Comparison of ENCODE assay signal across 8 cellular contexts in the genomic region with DNA sequence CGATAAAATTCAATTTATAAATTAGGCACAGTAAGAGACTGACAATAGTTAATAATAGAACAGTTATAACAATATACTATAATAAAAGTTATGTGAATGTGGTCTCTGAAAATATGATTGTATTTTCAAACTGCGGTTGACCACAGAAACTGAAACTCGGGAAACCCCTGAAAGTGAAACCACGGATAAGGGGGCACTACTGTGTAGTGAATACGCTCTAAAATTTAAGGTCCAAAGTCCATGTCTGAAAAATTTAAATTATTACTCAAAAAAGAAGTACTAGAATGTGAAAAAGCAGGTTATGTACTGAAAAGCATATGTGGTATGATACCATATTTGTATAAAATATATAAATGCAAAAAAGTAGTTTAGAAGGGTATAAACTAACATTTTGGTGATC. TPM values are rescaled to one million over a fixed set of nuclear protein-coding genes. Genes with fewer than 3 reads are reported as not detected.
DNase-seq lines count a peak whose midpoint lies in the region; ATAC-seq and TF ChIP-seq lines count a peak whose summit lies in the region.

No MANE protein-coding gene starts in this region.

- H3K27me3 ChIP-seq in heart right ventricle: no peaks in the 10 kb centered on the region
- no peaks in the 10 kb centered on the region for H3K27me3 ChIP-seq in body of pancreas
- no peaks in the 10 kb centered on the region for H3K27me3 ChIP-seq in vagina

- TF ChIP-seq POLR2A in body of pancreas (IDR thresholded peaks at IDR 0.05) (no peak), vagina (IDR thresholded peaks at IDR 0.05) (no peak)

- H3K4me1 ChIP-seq in heart right ventricle (peaks cover 0 to 35% (median 27%) of the 10 kb centered on the region in 9 donors), body of pancreas (peaks cover 39% of the 10 kb centered on the region), vagina (peaks cover 45% of the 10 kb centered on the region)

- ATAC-seq in heart right ventricle: no peak
- ATAC-seq in left cardiac atrium: no peak
- no peak for ATAC-seq in body of pancreas
- ATAC-seq in GM18861 (IDR thresholded peaks at IDR 0.05; ENCODE audit: unreplicated experiment): no peak

- H3K4me3 ChIP-seq in heart right ventricle: peak overlapping the region; percentile 80 to 95 (median 92)
- H3K4me3 ChIP-seq in body of pancreas: peak overlapping the region in 1 of 2 donors; percentile 95
- peak overlapping the region; percentile 94 to 97 for H3K4me3 ChIP-seq in vagina

- 9 to 22% methylated on average over 5 of the region's 5 CpGs for WGBS in heart right ventricle, 2 donors
- WGBS in body of pancreas, 2 donors: 1 to 2% methylated on average over 5 of the region's 5 CpGs

- peaks cover 0 to 15% (median 0%) of the 10 kb centered on the region in 9 donors for H3K36me3 ChIP-seq in heart right ventricle
- no peaks in the 10 kb centered on the region for H3K36me3 ChIP-seq in body of pancreas (replicated peaks in 1 of 2; ENCODE audit: insufficient read depth in 1 of 2, low read depth in 2 of 2)
- no peaks in the 10 kb centered on the region for H3K36me3 ChIP-seq in vagina

- H3K9me3 ChIP-seq in heart right ventricle (no peaks in the 10 kb centered on the region), body of pancreas (no peaks in the 10 kb centered on the region), vagina (no peaks in the 10 kb centered on the region)

- in situ Hi-C loops in G401 (cut with HindIII; ENCODE audit: low sequenced_read_pairs): no loop called here

- peak in 1 of 2 donors; percentile 21 for DNase-seq in heart right ventricle
- DNase-seq in left cardiac atrium: no peak
- no peak for DNase-seq in body of pancreas
- DNase-seq in lung microvascular endothelial cell (ENCODE audit: low read depth in 2 of 2): peak; percentile 57 to 61
- DNase-seq in vagina (ENCODE audit: extremely low spot score in 2 of 2): no peak
- no peak for DNase-seq in G401 (ENCODE audit: low spot score)
- no peak for DNase-seq in NCI-H2171 treated with DMSO at 0.1 percent for 48 hours (lab: John Stamatoyannopoulos, UW)

- intact Hi-C loops in heart right ventricle (cut with DNase I): loop anchor here in 8 of 10 donors (2.0 to 10.0 kb wide), 8 partner anchors 61 to 421 kb away; partner anchors contain the start of genes LIAS (in 3 of the 8), PDS5A (in 3 of the 8), RPL9 (in 3 of the 8) and UBE2K (in 3 of the 8)
- intact Hi-C loops in left cardiac atrium (cut with DNase I): loop anchor here in 1 of 2 donors (5.0 kb wide), 1 partner anchor 341 kb away; the partner anchor contains the start of gene PDS5A
- intact Hi-C loops in body of pancreas (cut with DNase I): no loop called here
- intact Hi-C loops in vagina (cut with DNase I): loop anchor here (5.0 kb wide), 1 partner anchor 109 kb away; the partner anchor contains the start of gene UGDH

- H3K27ac ChIP-seq in heart right ventricle (peak overlapping the region in 9 of 10 donors; percentile 95 to 99 (median 98)), body of pancreas (peak overlapping the region in 3 of 4 donors; percentile 96 to 99 (median 97)), vagina (peak overlapping the region; percentile 99)

- peak in 1 of 9 donors; percentile 1 for TF ChIP-seq CTCF in heart right ventricle (IDR thresholded peaks at IDR 0.05)
- no peak for TF ChIP-seq CTCF in body of pancreas (IDR thresholded peaks at IDR 0.05)
- TF ChIP-seq CTCF in vagina (IDR thresholded peaks at IDR 0.05): no peak

RNA-seq across cellular contexts. Expression of gene SMIM14, which starts 1.9 kb away (rescaled TPM):
- total RNA-seq in heart right ventricle: 10 to 100 TPM in 9 of 10 donors, 1 to 10 TPM in 1; 9.3 to 15.2 (median 11.8) TPM
- 1 to 10 TPM; 5.4 to 5.6 TPM for polyA plus RNA-seq in heart right ventricle
- 10 to 100 TPM; 21.7 to 22.3 TPM for total RNA-seq in left cardiac atrium
- 10 to 100 TPM; 24.4 to 26.2 TPM for total RNA-seq in body of pancreas
- total RNA-seq in lung microvascular endothelial cell: 12.6 and 17.7 TPM in 2 replicates
- total RNA-seq in vagina: 23.8 TPM
- 29.6 and 37.4 TPM in 2 replicates for total RNA-seq in G401 (2014; rRNA removed; shearing (Covaris generic))

Comparison
In these comparisons a context has a peak if more than half of its experiments do, and no peak if none do; other contexts are left out.
1. DNase-seq: peak in lung microvascular endothelial cell (2 of 2); none in left cardiac atrium (single experiment), body of pancreas (0 of 4), vagina (0 of 2), G401 (single experiment) and NCI-H2171 treated with DMSO at 0.1 percent for 48 hours (single experiment).
2. Peak in every context shown above with its lines, with median percentiles within 50 percentile points of each other: H3K27ac ChIP-seq.